26 cellular contexts compared by ENCODE assay signal in genomic region chr17:8875416-8875815, GRCh38. TPM values are rescaled to one million over a fixed set of nuclear protein-coding genes. Genes with fewer than 3 reads are reported as not detected.
"Had no signal": no experiment of that assay in that cellular context is flagged by ENCODE, and none has a peak within 500 bp of the region (broad histone marks: within the 10 kb centered on the region; RNA-seq: fewer than 3 reads in every experiment).

No MANE protein-coding gene starts in this region.

- H3K27me3 ChIP-seq: gastrocnemius medialis, right lobe of liver, upper lobe of left lung, uterus had no signal

- H3K4me1 ChIP-seq: gastrocnemius medialis, parathyroid adenoma, prostate gland, right lobe of liver, tibial artery, uterus had no signal

- H3K27ac ChIP-seq: dorsolateral prefrontal cortex, epithelial cell of prostate, esophagus muscularis mucosa, gastrocnemius medialis, left ventricle myocardium inferior, lower lobe of right lung, parathyroid adenoma, prostate gland, right lobe of liver, spleen, tibial artery, upper lobe of left lung, uterus had no signal

- H3K4me3 Mint-ChIP-seq: immature natural killer cell; naive B cell; stimulated activated memory B cell treated with anti-CD40 and anti-IgM and Interleukin-4, amounts not matched to agents 10 μg/mL and 1 μg/mL and 100 μg/mL, for 72 hours; stimulated activated naive CD8-positive, alpha-beta T cell treated with anti-CD3 and anti-CD28 coated beads, Interleukin-15, Interleukin-2, amounts not matched to agents 100 ng/mL and 50 ng/mL, for 24 hours had no signal

- H3K27me3 Mint-ChIP-seq: stimulated activated memory B cell treated with anti-CD40 and anti-IgM and Interleukin-4, amounts not matched to agents 10 μg/mL and 1 μg/mL and 100 μg/mL, for 72 hours; stimulated activated naive CD8-positive, alpha-beta T cell treated with anti-CD3 and anti-CD28 coated beads, Interleukin-15, Interleukin-2, amounts not matched to agents 100 ng/mL and 50 ng/mL, for 24 hours had no signal

- H3K4me3 ChIP-seq: dorsolateral prefrontal cortex, esophagus muscularis mucosa, gastrocnemius medialis, left ventricle myocardium inferior, lower lobe of right lung, prostate gland, right lobe of liver, spleen, tibial artery, upper lobe of left lung, uterus had no signal

- DNase-seq: cortex of kidney; dorsolateral prefrontal cortex; effector CD8-positive, alpha-beta T cell; gastrocnemius medialis; immature natural killer cell; left ventricle myocardium inferior; lower lobe of right lung; mesenchymal stem cell; naive B cell; nephron progenitor cell; spleen; stimulated activated CD4-positive, alpha-beta T cell treated with anti-CD3 and anti-CD28 coated beads, Interleukin-15, amount 100 ng/mL, for 24 hours; stimulated activated CD4-positive, alpha-beta T cell treated with anti-CD3 and anti-CD28 coated beads, Interleukin-1b, Interleukin-23, amount 100 ng/mL, for 48 hours; stimulated activated CD4-positive, alpha-beta T cell treated with anti-CD3 and anti-CD28 coated beads, Interleukin-4, amount 100 ng/mL, for 24 hours; tibial artery; upper lobe of left lung; uterus had no signal

- H3K9me3 Mint-ChIP-seq: immature natural killer cell; naive B cell; stimulated activated memory B cell treated with anti-CD40 and anti-IgM and Interleukin-4, amounts not matched to agents 10 μg/mL and 1 μg/mL and 100 μg/mL, for 72 hours; stimulated activated naive CD8-positive, alpha-beta T cell treated with anti-CD3 and anti-CD28 coated beads, Interleukin-15, Interleukin-2, amounts not matched to agents 100 ng/mL and 50 ng/mL, for 24 hours had no signal

- H3K36me3 ChIP-seq: esophagus muscularis mucosa, gastrocnemius medialis, left ventricle myocardium inferior, prostate gland, right lobe of liver, tibial artery, uterus had no signal

- H3K9me3 ChIP-seq: esophagus muscularis mucosa, gastrocnemius medialis, left ventricle myocardium inferior, lower lobe of right lung, prostate gland, right lobe of liver, spleen, tibial artery, upper lobe of left lung, uterus had no signal

- ATAC-seq: gastrocnemius medialis; lower lobe of right lung; right lobe of liver; stimulated activated memory B cell treated with anti-CD40 and anti-IgM and Interleukin-4, amounts not matched to agents 10 μg/mL and 1 μg/mL and 100 μg/mL, for 72 hours had no signal

- H3K27ac Mint-ChIP-seq: nephron progenitor cell; stimulated activated memory B cell treated with anti-CD40 and anti-IgM and Interleukin-4, amounts not matched to agents 10 μg/mL and 1 μg/mL and 100 μg/mL, for 72 hours; stimulated activated naive CD8-positive, alpha-beta T cell treated with anti-CD3 and anti-CD28 coated beads, Interleukin-15, Interleukin-2, amounts not matched to agents 100 ng/mL and 50 ng/mL, for 24 hours had no signal

RNA-seq across cellular contexts. Expression of gene PIK3R6, which starts 7.9 kb away (rescaled TPM):
- total RNA-seq: fibroblast of villous mesenchyme, renal cortical epithelial cell had no signal
